In genomic region chr6:99519446-99519845, GRCh38 we compare ENCODE assay signal across 35 cellular contexts.
"Had no signal": no experiment of that assay in that cellular context is flagged by ENCODE, and none has a peak within 500 bp of the region (broad histone marks: within the 10 kb centered on the region; RNA-seq: fewer than 3 reads in every experiment).

No MANE protein-coding gene starts in this region.

- DNase-seq: MG63, MM.1S, MV-4-11, NCI-H1048, NCI-H1092, NCI-H1092 treated with DMSO at 0.1 percent for 48 hours, NCI-H1105, NCI-H1105 treated with DMSO at 0.1 percent for 48 hours, NCI-H1417, NCI-H1417 treated with DMSO at 0.1 percent for 48 hours, NCI-H1436, NCI-H1436 treated with DMSO at 0.1 percent for 48 hours, NCI-H146, NCI-H1694, NCI-H1694 treated with DMSO at 0.1 percent for 48 hours, NCI-H187, NCI-H187 treated with DMSO at 0.1 percent for 48 hours, NCI-H1930, NCI-H2029, NCI-H2029 treated with DMSO at 0.1 percent for 48 hours, NCI-H2081, NCI-H2081 treated with DMSO at 0.1 percent for 48 hours, NCI-H2107, NCI-H2171, NCI-H2171 treated with DMSO at 0.1 percent for 48 hours, NCI-H2227 treated with DMSO at 0.1 percent for 48 hours, NCI-H226, NCI-H345, NCI-H446, NCI-H446 treated with DMSO at 0.1 percent for 48 hours, NCI-H510A, NCI-H510A treated with DMSO at 0.1 percent for 48 hours, NCI-H524, NCI-H524 treated with DMSO at 0.1 percent for 48 hours, NCI-H526 had no signal

- H3K36me3 ChIP-seq: MG63 had no signal

- H3K27me3 ChIP-seq: MG63 had no signal

- H3K9me3 ChIP-seq: MG63 had no signal
